Comparison of ENCODE assay signal across 1 cellular context in the genomic region with DNA sequence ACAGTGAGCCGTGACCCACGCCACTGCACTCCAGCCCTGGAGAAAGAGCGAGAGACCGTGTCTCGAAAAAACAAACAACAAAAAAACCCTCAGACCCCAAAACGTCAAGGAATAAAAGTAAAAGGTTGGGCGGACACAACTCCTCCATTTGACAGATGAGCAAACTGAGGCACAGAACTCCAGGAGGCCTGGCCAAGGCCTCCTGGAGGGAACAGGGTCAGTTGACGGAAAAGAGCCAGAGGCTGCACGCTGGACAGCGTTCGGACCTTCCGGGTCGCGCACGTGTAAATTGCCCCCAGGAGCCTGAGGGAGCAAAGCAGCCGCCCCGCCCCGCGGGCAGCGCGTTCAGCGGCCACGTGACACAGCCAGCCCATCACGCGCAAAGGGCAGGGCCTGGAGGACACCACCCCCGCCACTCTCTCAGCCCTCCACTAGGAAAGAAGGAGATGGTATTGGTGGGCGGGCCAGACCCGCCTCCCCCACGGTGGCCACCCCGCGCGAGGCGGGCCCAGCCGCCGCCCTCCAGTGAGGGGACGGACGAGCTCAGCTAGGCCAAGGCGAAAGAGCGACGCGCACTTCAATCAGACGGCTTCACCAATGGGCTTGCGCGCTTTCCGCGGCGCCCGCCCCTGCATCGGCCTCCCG.
TF ChIP-seq lines count a peak whose summit lies in the region.

No MANE protein-coding gene starts in this region.

TF ChIP-seq in HepG2, 621 proteins besides CTCF, POLR2A, EP300 and RAD21 (continued from another document and continues in another):
- TF ChIP-seq, protein P1, sequence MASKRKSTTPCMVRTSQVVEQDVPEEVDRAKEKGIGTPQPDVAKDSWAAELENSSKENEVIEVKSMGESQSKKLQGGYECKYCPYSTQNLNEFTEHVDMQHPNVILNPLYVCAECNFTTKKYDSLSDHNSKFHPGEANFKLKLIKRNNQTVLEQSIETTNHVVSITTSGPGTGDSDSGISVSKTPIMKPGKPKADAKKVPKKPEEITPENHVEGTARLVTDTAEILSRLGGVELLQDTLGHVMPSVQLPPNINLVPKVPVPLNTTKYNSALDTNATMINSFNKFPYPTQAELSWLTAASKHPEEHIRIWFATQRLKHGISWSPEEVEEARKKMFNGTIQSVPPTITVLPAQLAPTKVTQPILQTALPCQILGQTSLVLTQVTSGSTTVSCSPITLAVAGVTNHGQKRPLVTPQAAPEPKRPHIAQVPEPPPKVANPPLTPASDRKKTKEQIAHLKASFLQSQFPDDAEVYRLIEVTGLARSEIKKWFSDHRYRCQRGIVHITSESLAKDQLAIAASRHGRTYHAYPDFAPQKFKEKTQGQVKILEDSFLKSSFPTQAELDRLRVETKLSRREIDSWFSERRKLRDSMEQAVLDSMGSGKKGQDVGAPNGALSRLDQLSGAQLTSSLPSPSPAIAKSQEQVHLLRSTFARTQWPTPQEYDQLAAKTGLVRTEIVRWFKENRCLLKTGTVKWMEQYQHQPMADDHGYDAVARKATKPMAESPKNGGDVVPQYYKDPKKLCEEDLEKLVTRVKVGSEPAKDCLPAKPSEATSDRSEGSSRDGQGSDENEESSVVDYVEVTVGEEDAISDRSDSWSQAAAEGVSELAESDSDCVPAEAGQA (IDR thresholded peaks at IDR 0.05; ENCODE audit: low read depth): no peak
- TF ChIP-seq, protein P1 (CRISPR knock-in tag; IDR thresholded peaks at IDR 0.05; ENCODE audit: borderline replicate concordance): no peak; the same call in 1 of the 2 replicates
- TF ChIP-seq, protein P2, sequence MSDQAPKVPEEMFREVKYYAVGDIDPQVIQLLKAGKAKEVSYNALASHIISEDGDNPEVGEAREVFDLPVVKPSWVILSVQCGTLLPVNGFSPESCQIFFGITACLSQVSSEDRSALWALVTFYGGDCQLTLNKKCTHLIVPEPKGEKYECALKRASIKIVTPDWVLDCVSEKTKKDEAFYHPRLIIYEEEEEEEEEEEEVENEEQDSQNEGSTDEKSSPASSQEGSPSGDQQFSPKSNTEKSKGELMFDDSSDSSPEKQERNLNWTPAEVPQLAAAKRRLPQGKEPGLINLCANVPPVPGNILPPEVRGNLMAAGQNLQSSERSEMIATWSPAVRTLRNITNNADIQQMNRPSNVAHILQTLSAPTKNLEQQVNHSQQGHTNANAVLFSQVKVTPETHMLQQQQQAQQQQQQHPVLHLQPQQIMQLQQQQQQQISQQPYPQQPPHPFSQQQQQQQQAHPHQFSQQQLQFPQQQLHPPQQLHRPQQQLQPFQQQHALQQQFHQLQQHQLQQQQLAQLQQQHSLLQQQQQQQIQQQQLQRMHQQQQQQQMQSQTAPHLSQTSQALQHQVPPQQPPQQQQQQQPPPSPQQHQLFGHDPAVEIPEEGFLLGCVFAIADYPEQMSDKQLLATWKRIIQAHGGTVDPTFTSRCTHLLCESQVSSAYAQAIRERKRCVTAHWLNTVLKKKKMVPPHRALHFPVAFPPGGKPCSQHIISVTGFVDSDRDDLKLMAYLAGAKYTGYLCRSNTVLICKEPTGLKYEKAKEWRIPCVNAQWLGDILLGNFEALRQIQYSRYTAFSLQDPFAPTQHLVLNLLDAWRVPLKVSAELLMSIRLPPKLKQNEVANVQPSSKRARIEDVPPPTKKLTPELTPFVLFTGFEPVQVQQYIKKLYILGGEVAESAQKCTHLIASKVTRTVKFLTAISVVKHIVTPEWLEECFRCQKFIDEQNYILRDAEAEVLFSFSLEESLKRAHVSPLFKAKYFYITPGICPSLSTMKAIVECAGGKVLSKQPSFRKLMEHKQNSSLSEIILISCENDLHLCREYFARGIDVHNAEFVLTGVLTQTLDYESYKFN (CRISPR knock-in tag; conservative IDR thresholded peaks at IDR 0.05): peak; percentile 59
- TF ChIP-seq ZSCAN29 (CRISPR knock-in tag; conservative IDR thresholded peaks at IDR 0.05): no peak
- TF ChIP-seq, protein P3, sequence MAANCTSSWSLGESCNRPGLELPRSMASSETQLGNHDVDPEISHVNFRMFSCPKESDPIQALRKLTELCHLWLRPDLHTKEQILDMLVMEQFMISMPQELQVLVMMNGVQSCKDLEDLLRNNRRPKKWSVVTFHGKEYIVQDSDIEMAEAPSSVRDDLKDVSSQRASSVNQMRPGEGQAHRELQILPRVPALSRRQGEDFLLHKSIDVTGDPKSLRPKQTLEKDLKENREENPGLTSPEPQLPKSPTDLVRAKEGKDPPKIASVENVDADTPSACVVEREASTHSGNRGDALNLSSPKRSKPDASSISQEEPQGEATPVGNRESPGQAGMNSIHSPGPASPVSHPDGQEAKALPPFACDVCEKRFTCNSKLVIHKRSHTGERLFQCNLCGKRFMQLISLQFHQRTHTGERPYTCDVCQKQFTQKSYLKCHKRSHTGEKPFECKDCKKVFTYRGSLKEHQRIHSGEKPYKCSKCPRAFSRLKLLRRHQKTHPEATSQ (CRISPR knock-in tag; IDR thresholded peaks at IDR 0.05; ENCODE audit: borderline replicate concordance): no peak
- no peak for TF ChIP-seq KDM4B (CRISPR knock-in tag; IDR thresholded peaks at IDR 0.05)
- TF ChIP-seq CCDC6 (CRISPR knock-in tag; IDR thresholded peaks at IDR 0.05): no peak
- TF ChIP-seq, protein P4, sequence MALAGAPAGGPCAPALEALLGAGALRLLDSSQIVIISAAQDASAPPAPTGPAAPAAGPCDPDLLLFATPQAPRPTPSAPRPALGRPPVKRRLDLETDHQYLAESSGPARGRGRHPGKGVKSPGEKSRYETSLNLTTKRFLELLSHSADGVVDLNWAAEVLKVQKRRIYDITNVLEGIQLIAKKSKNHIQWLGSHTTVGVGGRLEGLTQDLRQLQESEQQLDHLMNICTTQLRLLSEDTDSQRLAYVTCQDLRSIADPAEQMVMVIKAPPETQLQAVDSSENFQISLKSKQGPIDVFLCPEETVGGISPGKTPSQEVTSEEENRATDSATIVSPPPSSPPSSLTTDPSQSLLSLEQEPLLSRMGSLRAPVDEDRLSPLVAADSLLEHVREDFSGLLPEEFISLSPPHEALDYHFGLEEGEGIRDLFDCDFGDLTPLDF (CRISPR knock-in tag; IDR thresholded peaks at IDR 0.05): 0 out of 2 replicates have a peak, but pooled peaks have one; percentile 29
- TF ChIP-seq, protein P5, sequence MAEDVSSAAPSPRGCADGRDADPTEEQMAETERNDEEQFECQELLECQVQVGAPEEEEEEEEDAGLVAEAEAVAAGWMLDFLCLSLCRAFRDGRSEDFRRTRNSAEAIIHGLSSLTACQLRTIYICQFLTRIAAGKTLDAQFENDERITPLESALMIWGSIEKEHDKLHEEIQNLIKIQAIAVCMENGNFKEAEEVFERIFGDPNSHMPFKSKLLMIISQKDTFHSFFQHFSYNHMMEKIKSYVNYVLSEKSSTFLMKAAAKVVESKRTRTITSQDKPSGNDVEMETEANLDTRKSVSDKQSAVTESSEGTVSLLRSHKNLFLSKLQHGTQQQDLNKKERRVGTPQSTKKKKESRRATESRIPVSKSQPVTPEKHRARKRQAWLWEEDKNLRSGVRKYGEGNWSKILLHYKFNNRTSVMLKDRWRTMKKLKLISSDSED (CRISPR knock-in tag; IDR thresholded peaks at IDR 0.05): no peak
- TF ChIP-seq, protein P6, sequence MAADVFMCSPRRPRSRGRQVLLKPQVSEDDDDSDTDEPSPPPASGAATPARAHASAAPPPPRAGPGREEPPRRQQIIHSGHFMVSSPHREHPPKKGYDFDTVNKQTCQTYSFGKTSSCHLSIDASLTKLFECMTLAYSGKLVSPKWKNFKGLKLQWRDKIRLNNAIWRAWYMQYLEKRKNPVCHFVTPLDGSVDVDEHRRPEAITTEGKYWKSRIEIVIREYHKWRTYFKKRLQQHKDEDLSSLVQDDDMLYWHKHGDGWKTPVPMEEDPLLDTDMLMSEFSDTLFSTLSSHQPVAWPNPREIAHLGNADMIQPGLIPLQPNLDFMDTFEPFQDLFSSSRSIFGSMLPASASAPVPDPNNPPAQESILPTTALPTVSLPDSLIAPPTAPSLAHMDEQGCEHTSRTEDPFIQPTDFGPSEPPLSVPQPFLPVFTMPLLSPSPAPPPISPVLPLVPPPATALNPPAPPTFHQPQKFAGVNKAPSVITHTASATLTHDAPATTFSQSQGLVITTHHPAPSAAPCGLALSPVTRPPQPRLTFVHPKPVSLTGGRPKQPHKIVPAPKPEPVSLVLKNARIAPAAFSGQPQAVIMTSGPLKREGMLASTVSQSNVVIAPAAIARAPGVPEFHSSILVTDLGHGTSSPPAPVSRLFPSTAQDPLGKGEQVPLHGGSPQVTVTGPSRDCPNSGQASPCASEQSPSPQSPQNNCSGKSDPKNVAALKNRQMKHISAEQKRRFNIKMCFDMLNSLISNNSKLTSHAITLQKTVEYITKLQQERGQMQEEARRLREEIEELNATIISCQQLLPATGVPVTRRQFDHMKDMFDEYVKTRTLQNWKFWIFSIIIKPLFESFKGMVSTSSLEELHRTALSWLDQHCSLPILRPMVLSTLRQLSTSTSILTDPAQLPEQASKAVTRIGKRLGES (CRISPR knock-in tag; IDR thresholded peaks at IDR 0.05; ENCODE audit: borderline replicate concordance): 0 out of 2 replicates have a peak, but pooled peaks have one; percentile 32
- TF ChIP-seq PHB2 (IDR thresholded peaks at IDR 0.05; ENCODE audit: partially characterized antibody): no peak
- TF ChIP-seq, protein P7, sequence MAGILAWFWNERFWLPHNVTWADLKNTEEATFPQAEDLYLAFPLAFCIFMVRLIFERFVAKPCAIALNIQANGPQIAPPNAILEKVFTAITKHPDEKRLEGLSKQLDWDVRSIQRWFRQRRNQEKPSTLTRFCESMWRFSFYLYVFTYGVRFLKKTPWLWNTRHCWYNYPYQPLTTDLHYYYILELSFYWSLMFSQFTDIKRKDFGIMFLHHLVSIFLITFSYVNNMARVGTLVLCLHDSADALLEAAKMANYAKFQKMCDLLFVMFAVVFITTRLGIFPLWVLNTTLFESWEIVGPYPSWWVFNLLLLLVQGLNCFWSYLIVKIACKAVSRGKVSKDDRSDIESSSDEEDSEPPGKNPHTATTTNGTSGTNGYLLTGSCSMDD (CRISPR knock-in tag; IDR thresholded peaks at IDR 0.05): 0 out of 2 replicates have a peak, but pooled peaks have one; percentile 75
- TF ChIP-seq, protein P8, sequence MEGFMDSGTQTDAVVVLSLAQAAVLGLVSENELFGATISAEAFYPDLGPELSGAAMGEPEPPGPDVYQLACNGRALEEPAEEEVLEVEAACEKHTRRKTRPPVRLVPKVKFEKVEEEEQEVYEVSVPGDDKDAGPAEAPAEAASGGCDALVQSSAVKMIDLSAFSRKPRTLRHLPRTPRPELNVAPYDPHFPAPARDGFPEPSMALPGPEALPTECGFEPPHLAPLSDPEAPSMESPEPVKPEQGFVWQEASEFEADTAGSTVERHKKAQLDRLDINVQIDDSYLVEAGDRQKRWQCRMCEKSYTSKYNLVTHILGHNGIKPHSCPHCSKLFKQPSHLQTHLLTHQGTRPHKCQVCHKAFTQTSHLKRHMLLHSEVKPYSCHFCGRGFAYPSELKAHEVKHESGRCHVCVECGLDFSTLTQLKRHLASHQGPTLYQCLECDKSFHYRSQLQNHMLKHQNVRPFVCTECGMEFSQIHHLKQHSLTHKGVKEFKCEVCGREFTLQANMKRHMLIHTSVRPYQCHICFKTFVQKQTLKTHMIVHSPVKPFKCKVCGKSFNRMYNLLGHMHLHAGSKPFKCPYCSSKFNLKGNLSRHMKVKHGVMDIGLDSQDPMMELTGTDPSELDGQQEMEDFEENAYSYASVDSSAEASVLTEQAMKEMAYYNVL (CRISPR knock-in tag; IDR thresholded peaks at IDR 0.05; ENCODE audit: borderline replicate concordance): no peak
- TF ChIP-seq NFYB (CRISPR knock-in tag; IDR thresholded peaks at IDR 0.05): peak; percentile 90
- TF ChIP-seq ATM (IDR thresholded peaks at IDR 0.05; ENCODE audit: borderline replicate concordance): no peak
- TF ChIP-seq, protein P9, sequence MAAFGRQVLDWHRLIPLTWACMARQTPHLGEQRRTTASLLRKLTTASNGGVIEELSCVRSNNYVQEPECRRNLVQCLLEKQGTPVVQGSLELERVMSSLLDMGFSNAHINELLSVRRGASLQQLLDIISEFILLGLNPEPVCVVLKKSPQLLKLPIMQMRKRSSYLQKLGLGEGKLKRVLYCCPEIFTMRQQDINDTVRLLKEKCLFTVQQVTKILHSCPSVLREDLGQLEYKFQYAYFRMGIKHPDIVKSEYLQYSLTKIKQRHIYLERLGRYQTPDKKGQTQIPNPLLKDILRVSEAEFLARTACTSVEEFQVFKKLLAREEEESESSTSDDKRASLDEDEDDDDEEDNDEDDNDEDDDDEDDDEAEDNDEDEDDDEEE (CRISPR knock-in tag; IDR thresholded peaks at IDR 0.05): no peak
- TF ChIP-seq YEATS4 (CRISPR knock-in tag; IDR thresholded peaks at IDR 0.05; ENCODE audit: borderline replicate concordance): peak; percentile 74
- no peak for TF ChIP-seq ZNF788 (CRISPR knock-in tag; IDR thresholded peaks at IDR 0.05; ENCODE audit: borderline replicate concordance)
- TF ChIP-seq ELF1 (CRISPR knock-in tag; IDR thresholded peaks at IDR 0.05): peak; percentile 88
- TF ChIP-seq SP140L (CRISPR knock-in tag; IDR thresholded peaks at IDR 0.05; ENCODE audit: borderline replicate concordance): no peak
- TF ChIP-seq ZFP36 (IDR thresholded peaks at IDR 0.05; ENCODE audit: borderline replicate concordance, low read depth, low read length, partially characterized antibody): no peak
- TF ChIP-seq, protein P10, sequence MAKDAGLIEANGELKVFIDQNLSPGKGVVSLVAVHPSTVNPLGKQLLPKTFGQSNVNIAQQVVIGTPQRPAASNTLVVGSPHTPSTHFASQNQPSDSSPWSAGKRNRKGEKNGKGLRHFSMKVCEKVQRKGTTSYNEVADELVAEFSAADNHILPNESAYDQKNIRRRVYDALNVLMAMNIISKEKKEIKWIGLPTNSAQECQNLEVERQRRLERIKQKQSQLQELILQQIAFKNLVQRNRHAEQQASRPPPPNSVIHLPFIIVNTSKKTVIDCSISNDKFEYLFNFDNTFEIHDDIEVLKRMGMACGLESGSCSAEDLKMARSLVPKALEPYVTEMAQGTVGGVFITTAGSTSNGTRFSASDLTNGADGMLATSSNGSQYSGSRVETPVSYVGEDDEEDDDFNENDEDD (CRISPR knock-in tag; IDR thresholded peaks at IDR 0.05; ENCODE audit: borderline replicate concordance): peak; percentile 84
- no peak for TF ChIP-seq ZNF569 (CRISPR knock-in tag; IDR thresholded peaks at IDR 0.05; ENCODE audit: borderline replicate concordance)
- peak; percentile 96 for TF ChIP-seq SP4 (CRISPR knock-in tag; IDR thresholded peaks at IDR 0.05)
